13 cellular contexts compared by ENCODE assay signal in the genomic region with DNA sequence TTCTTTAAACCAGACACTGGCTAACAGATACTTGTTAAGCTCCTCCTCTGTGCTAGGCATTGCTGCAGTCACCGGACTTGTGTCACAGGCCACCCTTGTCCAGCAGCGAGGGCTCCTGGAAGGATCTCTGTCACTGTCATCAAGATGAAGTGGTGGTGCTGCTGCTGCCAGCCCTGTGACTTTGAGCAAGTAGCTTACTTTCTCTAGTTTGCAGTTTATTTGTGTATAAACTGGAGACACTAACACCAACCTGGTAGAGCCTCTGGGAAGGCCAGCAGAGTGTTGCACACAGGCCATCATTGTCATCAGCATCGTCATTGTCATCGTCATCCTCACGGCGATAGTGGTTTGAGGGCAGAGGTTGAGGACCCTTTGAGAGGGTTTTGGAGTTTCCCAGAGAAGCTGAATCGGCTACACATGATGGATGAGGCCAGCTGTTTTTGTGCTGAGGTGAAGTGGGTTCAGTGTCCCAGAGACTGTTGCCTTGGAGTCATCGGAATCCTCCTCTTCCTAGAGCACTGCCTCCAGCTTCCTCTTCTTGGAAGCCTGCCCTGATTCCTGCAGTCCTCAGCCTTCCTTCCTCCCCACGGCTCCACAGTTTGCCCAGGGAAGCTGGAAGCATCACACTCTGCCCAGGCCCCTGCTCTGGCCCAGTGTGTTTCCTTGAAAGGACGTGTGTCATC.
DNase-seq lines count a peak whose midpoint lies in the region; ATAC-seq, FAIRE-seq and TF ChIP-seq lines count a peak whose summit lies in the region.
"Had no signal": no experiment of that assay in that cellular context is flagged by ENCODE, and none has a peak within 500 bp of the region (broad histone marks: within the 10 kb centered on the region; RNA-seq: fewer than 3 reads in every experiment).

No MANE protein-coding gene starts in this region.

- TF ChIP-seq POLR2A in K562 (conservative IDR thresholded peaks at IDR 0.05) (no peak), stomach (IDR thresholded peaks at IDR 0.05) (no peak)

- H3K27ac ChIP-seq in K562 (ENCODE audit: extremely low read depth, low read depth, low read length) (no peak overlapping the region), mesodermal cell (ENCODE audit: low read depth, low read length, severe bottlenecking) (peak overlapping the region; percentile 5), stomach (peak overlapping the region in 4 of 5 donors; percentile 26 to 39 (median 34))

- WGBS in K562 (ENCODE audit: insufficient coverage, low coverage, missing lambda C conversion rate): 17% methylated on average over 9 of the region's 10 CpGs
- 87 to 89% methylated on average over 5 to 10 of the region's 10 CpGs for WGBS in mesodermal cell (ENCODE audit: insufficient coverage in 2 of 2), 2 experiments
- WGBS in stomach, 5 donors: 64 to 76% (median 68%) methylated on average over 10 of the region's 10 CpGs

- BruUV-seq in K562 (replicated peaks; lab: Mats Ljungman, UMichigan): no TSS peak

- H4K20me1 ChIP-seq in K562 (replicated peaks; ENCODE audit: control insufficient read depth, insufficient read depth, low read length): no peaks in the 10 kb centered on the region

- no peak for TF ChIP-seq EP300 in K562 (IDR thresholded peaks at IDR 0.05; ENCODE audit: low read length)
- TF ChIP-seq EP300 in stomach (IDR thresholded peaks at IDR 0.05): no peak

- no peak overlapping the region for H3K4me2 ChIP-seq in K562 (ENCODE audit: insufficient read depth, low read length)

- intact Hi-C loops in K562 (cut with micrococcal nuclease) (no loop called here), Right ventricle myocardium superior (cut with DNase I) (no loop called here), stomach (cut with DNase I; ENCODE audit: low total_unique reads) (no loop called here)

- DNase-seq in K562 (ENCODE audit: extremely low read depth in 1 of 4, low spot score in 3 of 4) (no peak), Right ventricle myocardium superior (no peak), stomach (no peak)
- DNase-seq in activated CD4-positive, CD25-positive, alpha-beta regulatory T cell (lab: John Stamatoyannopoulos, UW): no peak
- DNase-seq in NK-92 treated with Interleukin-12 subunit alpha and Interleukin-12 subunit beta, amount 100 ng/mL, for 24 hours (lab: John Stamatoyannopoulos, UW): no peak
- DNase-seq: activated CD4-positive, alpha-beta T cell treated with anti-CD3 and anti-CD28 coated beads, Interleukin-2, amount 50 U/mL, for 1 hour; activated T-cell treated with anti-CD3 and anti-CD28 coated beads, Interleukin-2, amount 50 U/mL, for 24 hours; SIG-M5; stimulated activated CD4-positive, alpha-beta T cell treated with anti-CD3 and anti-CD28 coated beads, Interleukin-2, amount 100 ng/mL, for 24 hours; trophoblast cell had no signal

- H3K27me3 ChIP-seq in K562 (ENCODE audit: control insufficient read depth in 2 of 2, insufficient read depth in 2 of 2, low read length in 2 of 2) (peaks cover 0 to 9% of the 10 kb centered on the region in 2 experiments; a peak in 2 of 5 replicates), stomach (no peaks in the 10 kb centered on the region)

- POLR2A ChIA-PET in K562 (lab: Yijun Ruan, JAX): no interaction called here

- TF ChIP-seq CTCF in K562 (IDR thresholded peaks at IDR 0.05 in 2 of 3, conservative IDR thresholded peaks at IDR 0.05 in 1 of 3; ENCODE audit: insufficient read depth in 2 of 3, low read depth in 1 of 3, low read length in 3 of 3) (no peak), stomach (IDR thresholded peaks at IDR 0.05) (no peak)

- FAIRE-seq in K562 (lab: Jason Lieb, UNC): no peak
- FAIRE-seq: colon had no signal

- H3K79me2 ChIP-seq in K562 (ENCODE audit: control insufficient read depth, insufficient read depth, low read length): no peaks in the 10 kb centered on the region

- no peak overlapping the region for H3K9ac ChIP-seq in K562 (ENCODE audit: insufficient read depth in 1 of 2, low read depth in 2 of 2, low read length in 2 of 2)

- H2AFZ ChIP-seq in K562 (ENCODE audit: low read depth, low read length): no peak overlapping the region

- H3K36me3 ChIP-seq in K562 (ENCODE audit: control insufficient read depth, insufficient read depth, low read length) (no peaks in the 10 kb centered on the region), mesodermal cell (ENCODE audit: control insufficient read depth, insufficient read depth, low read length) (peaks cover 2% of the 10 kb centered on the region), stomach (peaks cover 0 to 26% (median 20%) of the 10 kb centered on the region in 4 donors)

- H3K4me1 ChIP-seq in K562 (replicated peaks in 1 of 2; ENCODE audit: control insufficient read depth in 2 of 2, insufficient read depth in 2 of 2, low read length in 2 of 2) (peaks cover 0 to 3% of the 10 kb centered on the region in 2 experiments; a peak in 3 of 5 replicates), mesodermal cell (ENCODE audit: control insufficient read depth, insufficient read depth, low read length, poor library complexity, severe bottlenecking) (peaks cover 15% of the 10 kb centered on the region), stomach (peaks cover 0 to 14% (median 6%) of the 10 kb centered on the region in 4 donors)

- CTCF ChIA-PET in K562 (lab: Yijun Ruan, JAX; ENCODE audit: low intra/inter-chr PET ratio): no interaction called here

- H3K4me3 ChIP-seq in K562: no peak overlapping the region
- H3K4me3 ChIP-seq in mesodermal cell (ENCODE audit: extremely low read depth, insufficient read depth, low read length, poor library complexity, severe bottlenecking): no peak overlapping the region
- H3K4me3 ChIP-seq in stomach: no peak overlapping the region

- no peak for ATAC-seq in K562
- peak; percentile 61 for ATAC-seq in Right ventricle myocardium superior (ENCODE audit: poor library complexity)
- ATAC-seq in HG02885 (IDR thresholded peaks at IDR 0.05; ENCODE audit: poor library complexity, unreplicated experiment): no peak

- TF ChIP-seq RAD21 in K562 (CRISPR knock-in tag; conservative IDR thresholded peaks at IDR 0.05 in 1 of 2, IDR thresholded peaks at IDR 0.05 in 1 of 2): no peak

- in situ Hi-C loops in K562 (cut with MboI): no loop called here

- H3K9me1 ChIP-seq in K562 (ENCODE audit: control insufficient read depth, insufficient read depth, low read length): no peaks in the 10 kb centered on the region

- H3K9me3 ChIP-seq in K562 (replicated peaks; ENCODE audit: control insufficient read depth, insufficient read depth, low read depth, low read length) (no peaks in the 10 kb centered on the region), mesodermal cell (ENCODE audit: control insufficient read depth, low read length) (no peaks in the 10 kb centered on the region), stomach (no peaks in the 10 kb centered on the region)

TF ChIP-seq in K562, 482 proteins besides CTCF, POLR2A, EP300 and RAD21:
- TF ChIP-seq, protein P1, sequence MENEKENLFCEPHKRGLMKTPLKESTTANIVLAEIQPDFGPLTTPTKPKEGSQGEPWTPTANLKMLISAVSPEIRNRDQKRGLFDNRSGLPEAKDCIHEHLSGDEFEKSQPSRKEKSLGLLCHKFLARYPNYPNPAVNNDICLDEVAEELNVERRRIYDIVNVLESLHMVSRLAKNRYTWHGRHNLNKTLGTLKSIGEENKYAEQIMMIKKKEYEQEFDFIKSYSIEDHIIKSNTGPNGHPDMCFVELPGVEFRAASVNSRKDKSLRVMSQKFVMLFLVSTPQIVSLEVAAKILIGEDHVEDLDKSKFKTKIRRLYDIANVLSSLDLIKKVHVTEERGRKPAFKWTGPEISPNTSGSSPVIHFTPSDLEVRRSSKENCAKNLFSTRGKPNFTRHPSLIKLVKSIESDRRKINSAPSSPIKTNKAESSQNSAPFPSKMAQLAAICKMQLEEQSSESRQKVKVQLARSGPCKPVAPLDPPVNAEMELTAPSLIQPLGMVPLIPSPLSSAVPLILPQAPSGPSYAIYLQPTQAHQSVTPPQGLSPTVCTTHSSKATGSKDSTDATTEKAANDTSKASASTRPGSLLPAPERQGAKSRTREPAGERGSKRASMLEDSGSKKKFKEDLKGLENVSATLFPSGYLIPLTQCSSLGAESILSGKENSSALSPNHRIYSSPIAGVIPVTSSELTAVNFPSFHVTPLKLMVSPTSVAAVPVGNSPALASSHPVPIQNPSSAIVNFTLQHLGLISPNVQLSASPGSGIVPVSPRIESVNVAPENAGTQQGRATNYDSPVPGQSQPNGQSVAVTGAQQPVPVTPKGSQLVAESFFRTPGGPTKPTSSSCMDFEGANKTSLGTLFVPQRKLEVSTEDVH (IDR thresholded peaks at IDR 0.05; ENCODE audit: low read depth, partially characterized antibody): no peak
- TF ChIP-seq KLF10 (CRISPR knock-in tag; IDR thresholded peaks at IDR 0.05): no peak
- TF ChIP-seq ZFP36 (IDR thresholded peaks at IDR 0.05; ENCODE audit: low read depth, low read length, partially characterized antibody): peak; percentile 60
- no peak for TF ChIP-seq ZNF707 (CRISPR knock-in tag; conservative IDR thresholded peaks at IDR 0.05)
- peak; percentile 71; the same call in 1 of the 2 replicates for TF ChIP-seq ZNF263 (CRISPR knock-in tag; IDR thresholded peaks at IDR 0.05; ENCODE audit: borderline replicate concordance)
- TF ChIP-seq, protein P2, sequence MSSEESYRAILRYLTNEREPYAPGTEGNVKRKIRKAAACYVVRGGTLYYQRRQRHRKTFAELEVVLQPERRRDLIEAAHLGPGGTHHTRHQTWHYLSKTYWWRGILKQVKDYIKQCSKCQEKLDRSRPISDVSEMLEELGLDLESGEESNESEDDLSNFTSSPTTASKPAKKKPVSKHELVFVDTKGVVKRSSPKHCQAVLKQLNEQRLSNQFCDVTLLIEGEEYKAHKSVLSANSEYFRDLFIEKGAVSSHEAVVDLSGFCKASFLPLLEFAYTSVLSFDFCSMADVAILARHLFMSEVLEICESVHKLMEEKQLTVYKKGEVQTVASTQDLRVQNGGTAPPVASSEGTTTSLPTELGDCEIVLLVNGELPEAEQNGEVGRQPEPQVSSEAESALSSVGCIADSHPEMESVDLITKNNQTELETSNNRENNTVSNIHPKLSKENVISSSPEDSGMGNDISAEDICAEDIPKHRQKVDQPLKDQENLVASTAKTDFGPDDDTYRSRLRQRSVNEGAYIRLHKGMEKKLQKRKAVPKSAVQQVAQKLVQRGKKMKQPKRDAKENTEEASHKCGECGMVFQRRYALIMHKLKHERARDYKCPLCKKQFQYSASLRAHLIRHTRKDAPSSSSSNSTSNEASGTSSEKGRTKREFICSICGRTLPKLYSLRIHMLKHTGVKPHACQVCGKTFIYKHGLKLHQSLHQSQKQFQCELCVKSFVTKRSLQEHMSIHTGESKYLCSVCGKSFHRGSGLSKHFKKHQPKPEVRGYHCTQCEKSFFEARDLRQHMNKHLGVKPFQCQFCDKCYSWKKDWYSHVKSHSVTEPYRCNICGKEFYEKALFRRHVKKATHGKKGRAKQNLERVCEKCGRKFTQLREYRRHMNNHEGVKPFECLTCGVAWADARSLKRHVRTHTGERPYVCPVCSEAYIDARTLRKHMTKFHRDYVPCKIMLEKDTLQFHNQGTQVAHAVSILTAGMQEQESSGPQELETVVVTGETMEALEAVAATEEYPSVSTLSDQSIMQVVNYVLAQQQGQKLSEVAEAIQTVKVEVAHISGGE (CRISPR knock-in tag; IDR thresholded peaks at IDR 0.05): no peak
